ENCODE assay signal across 10 cellular contexts in the genomic region with DNA sequence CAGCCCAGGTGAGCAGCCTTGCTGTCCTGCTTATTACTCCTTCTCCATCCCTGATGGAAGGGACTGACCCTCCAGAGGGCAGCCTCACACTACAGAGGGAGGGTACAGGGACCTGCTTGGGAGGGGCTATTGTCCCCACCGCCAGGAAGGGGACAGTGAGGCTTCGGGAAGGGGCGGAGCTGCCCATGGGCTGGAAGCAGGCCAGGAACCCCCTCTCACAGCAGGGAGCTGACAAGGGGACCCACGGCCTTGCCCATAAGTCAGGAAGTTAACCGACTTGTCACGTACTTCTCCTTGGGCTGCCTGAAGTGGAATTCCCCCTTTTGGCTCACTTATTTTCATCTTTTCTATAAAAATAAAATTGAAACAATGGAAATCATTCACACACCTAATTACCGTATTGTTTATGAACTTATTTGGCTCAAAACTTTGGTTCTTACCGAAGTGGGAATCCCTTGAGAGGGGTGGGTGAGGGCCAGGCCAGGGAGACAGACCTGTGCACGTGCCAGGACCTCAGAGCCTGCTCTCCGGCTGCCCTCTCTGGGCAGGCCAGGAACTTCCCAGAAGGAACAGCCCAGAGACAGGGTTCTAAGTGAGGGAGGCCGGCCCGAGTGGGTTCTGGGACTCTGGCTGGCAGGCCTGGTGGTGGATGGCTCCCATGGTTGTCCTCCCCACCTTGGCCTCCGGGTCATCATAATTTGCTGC. TPM values are rescaled to one million over a fixed set of nuclear protein-coding genes. Genes with fewer than 3 reads are reported as not detected.
DNase-seq lines count a peak whose midpoint lies in the region; ATAC-seq and TF ChIP-seq lines count a peak whose summit lies in the region.
"Had no signal": no experiment of that assay in that cellular context is flagged by ENCODE, and none has a peak within 500 bp of the region (broad histone marks: within the 10 kb centered on the region; RNA-seq: fewer than 3 reads in every experiment).

No MANE protein-coding gene starts in this region.

- H3K4me1 Mint-ChIP-seq in endodermal cell (no peaks in the 10 kb centered on the region), naive B cell (peaks cover 50 to 82% (median 69%) of the 10 kb centered on the region in 3 donors)

- peaks cover 97% of the 10 kb centered on the region for H3K4me1 ChIP-seq in Karpas-422 (ENCODE audit: low read length)
- H3K4me1 ChIP-seq in endodermal cell (ENCODE audit: control insufficient read depth, insufficient read depth, low read length), result peaks cover 4% of the 10 kb centered on the region

- peak overlapping the region; percentile 99 for H3K27ac ChIP-seq in Karpas-422 (ENCODE audit: low read length)
- H3K27ac ChIP-seq in endodermal cell (ENCODE audit: low read depth, low read length), result no peak overlapping the region

- no peaks in the 10 kb centered on the region for H3K27me3 ChIP-seq in Karpas-422 (ENCODE audit: low read length)
- H3K27me3 ChIP-seq in endodermal cell (ENCODE audit: control insufficient read depth, insufficient read depth, low read length, poor library complexity, severe bottlenecking), result peaks cover 8% of the 10 kb centered on the region
- peaks cover 7% of the 10 kb centered on the region for H3K27me3 ChIP-seq in MG63

- no peaks in the 10 kb centered on the region for H3K9me3 ChIP-seq in Karpas-422 (ENCODE audit: low read length)
- no peaks in the 10 kb centered on the region for H3K9me3 ChIP-seq in endodermal cell (ENCODE audit: control insufficient read depth, low read length)
- H3K9me3 ChIP-seq in MG63, result no peaks in the 10 kb centered on the region

- H3K9me3 Mint-ChIP-seq in endodermal cell (no peaks in the 10 kb centered on the region), naive B cell (no peaks in the 10 kb centered on the region)

- H3K4me3 Mint-ChIP-seq in endodermal cell, result no peak overlapping the region
- peak overlapping the region in 7 of 8 donors; percentile 23 to 78 (median 54) for H3K4me3 Mint-ChIP-seq in naive B cell

- no peak overlapping the region for H2AFZ ChIP-seq in Karpas-422 (ENCODE audit: low read length)

- no peaks in the 10 kb centered on the region for H3K9me2 ChIP-seq in Karpas-422 (replicated peaks; ENCODE audit: insufficient read depth, low read length)

- H3K4me3 ChIP-seq in Karpas-422 (ENCODE audit: low read length) (peak overlapping the region; percentile 24; the same call in 1 of the 2 replicates), endodermal cell (ENCODE audit: low read length) (no peak overlapping the region), MG63 (no peak overlapping the region)

- peak overlapping the region; percentile 79 for H3K4me2 ChIP-seq in Karpas-422 (ENCODE audit: low read depth, low read length, poor library complexity, severe bottlenecking)

- H3K79me2 ChIP-seq in Karpas-422 (ENCODE audit: low read length), result peaks cover 47% of the 10 kb centered on the region

- H3K9ac ChIP-seq in Karpas-422 (ENCODE audit: low read length), result peak overlapping the region; percentile 75
- H3K9ac ChIP-seq in endodermal cell (ENCODE audit: extremely low read depth, low read length, poor library complexity, severe bottlenecking), result no peak overlapping the region

- no peaks in the 10 kb centered on the region for H3K36me3 Mint-ChIP-seq in endodermal cell (ENCODE audit: low read depth)
- H3K36me3 Mint-ChIP-seq in naive B cell, result no peaks in the 10 kb centered on the region

- H4K20me1 ChIP-seq in Karpas-422 (ENCODE audit: insufficient read depth, low read depth, low read length), result no peaks in the 10 kb centered on the region; the same call in 1 of the 2 replicates

- ATAC-seq in naive B cell (ENCODE audit: low read depth in 2 of 2) (peak; percentile 48 to 58), HG03025 (IDR thresholded peaks at IDR 0.05; ENCODE audit: low FRiP score, unreplicated experiment) (no peak)

- DNase-seq in CD1c-positive myeloid dendritic cell (ENCODE audit: extremely low spot score) (peak; percentile 19), Karpas-422 (peak; percentile 73), endodermal cell (peak; percentile 78), naive B cell (no peak), cerebellar nuclear complex (lab: John Stamatoyannopoulos, UW) (no peak), MG63 (no peak)
- no peak for DNase-seq in stimulated activated CD4-positive, alpha-beta T cell treated with anti-CD3 and anti-CD28 coated beads, Interleukin-15, amount 100 ng/mL, for 24 hours
- DNase-seq: NCI-H345 had no signal

- H3K36me3 ChIP-seq in Karpas-422 (ENCODE audit: insufficient read depth, low read length) (no peaks in the 10 kb centered on the region), endodermal cell (ENCODE audit: control insufficient read depth, insufficient read depth, low read length) (no peaks in the 10 kb centered on the region), MG63 (no peaks in the 10 kb centered on the region)

- peak; percentile 56 for TF ChIP-seq CTCF in endodermal cell (conservative IDR thresholded peaks at IDR 0.05)

- H3K27me3 Mint-ChIP-seq in endodermal cell (ENCODE audit: insufficient read depth), result peaks cover 20% of the 10 kb centered on the region
- peaks cover 0 to 11% (median 6%) of the 10 kb centered on the region in 3 donors for H3K27me3 Mint-ChIP-seq in naive B cell

- WGBS in endodermal cell (ENCODE audit: insufficient coverage in 1 of 2, insufficient read length in 1 of 2), 2 experiments, result 53 to 70% methylated on average over 7 to 13 of the region's 13 CpGs

- H3K27ac Mint-ChIP-seq in endodermal cell, result no peak overlapping the region
- H3K27ac Mint-ChIP-seq in naive B cell, result peak overlapping the region in 5 of 6 donors; percentile 65 to 84 (median 80)

RNA-seq across cellular contexts. Expression of a gene that starts 5.8 kb away (rescaled TPM):
- total RNA-seq in Karpas-422 (2014; rRNA removed; shearing (Covaris generic); ENCODE audit: low replicate concordance), result 34.8 and 52.7 TPM in 2 replicates
- total RNA-seq in endodermal cell, result 10 to 100 TPM in 1 of 2 donors, 1 to 10 TPM in 1; 9.0 to 16.7 TPM
- polyA plus RNA-seq in endodermal cell (2013, experiment 1 of 2), result 14.9 TPM
- 12.0 TPM for polyA plus RNA-seq in endodermal cell (2013, experiment 2 of 2)
- 1 to 10 TPM in 2 of 6 donors, under 1 TPM in 3, not detected in 1; 0.11 to 2.8 (median 0.45) TPM for polyA plus RNA-seq in naive B cell (ENCODE audit: low read depth in 6 of 6)
- total RNA-seq in MG63 (2014; rRNA removed; shearing (Covaris generic); ENCODE audit: low replicate concordance), result 0.20 TPM in 1 of 2 replicates, not detected in the other
- total RNA-seq: myocyte had no signal

RNA-seq across cellular contexts. Expression of a gene that starts 39.5 kb away (rescaled TPM):
- 23.2 and 25.0 TPM in 2 replicates for total RNA-seq in Karpas-422 (2014; rRNA removed; shearing (Covaris generic); ENCODE audit: low replicate concordance)
- total RNA-seq in endodermal cell, result 10 to 100 TPM; 36.0 to 43.3 TPM
- polyA plus RNA-seq in endodermal cell (2013, experiment 1 of 2), result 28.1 TPM
- polyA plus RNA-seq in endodermal cell (2013, experiment 2 of 2), result 26.6 TPM
- 10 to 100 TPM in 5 of 6 donors, 1 to 10 TPM in 1; 8.7 to 29.8 (median 19.2) TPM for polyA plus RNA-seq in naive B cell (ENCODE audit: low read depth in 6 of 6)
- 32.3 and 32.7 TPM in 2 replicates for total RNA-seq in MG63 (2014; rRNA removed; shearing (Covaris generic); ENCODE audit: low replicate concordance)

RNA-seq across cellular contexts. Expression of a gene that starts 57.8 kb away (rescaled TPM):
- 543 and 666 TPM in 2 replicates for total RNA-seq in Karpas-422 (2014; rRNA removed; shearing (Covaris generic); ENCODE audit: low replicate concordance)
- total RNA-seq in endodermal cell, result 100 to 1,000 TPM; 335 to 341 TPM
- polyA plus RNA-seq in endodermal cell (2013, experiment 1 of 2), result 370 TPM
- 330 TPM for polyA plus RNA-seq in endodermal cell (2013, experiment 2 of 2)
- polyA plus RNA-seq in naive B cell (ENCODE audit: low read depth in 6 of 6), result 100 to 1,000 TPM in 2 of 6 donors, 10 to 100 TPM in 4; 74.9 to 159 (median 98.9) TPM
- 345 and 436 TPM in 2 replicates for total RNA-seq in MG63 (2014; rRNA removed; shearing (Covaris generic); ENCODE audit: low replicate concordance)

Comparison
In these comparisons a context has a peak if more than half of its experiments do, and no peak if none do; other contexts are left out.
1. DNase-seq: peak in CD1c-positive myeloid dendritic cell (single experiment), Karpas-422 (single experiment) and endodermal cell (single experiment); none in naive B cell (single experiment), cerebellar nuclear complex (0 of 2), stimulated activated CD4-positive, alpha-beta T cell treated with anti-CD3 and anti-CD28 coated beads, Interleukin-15, amount 100 ng/mL, for 24 hours (single experiment) and MG63 (single experiment).